In the genomic region with DNA sequence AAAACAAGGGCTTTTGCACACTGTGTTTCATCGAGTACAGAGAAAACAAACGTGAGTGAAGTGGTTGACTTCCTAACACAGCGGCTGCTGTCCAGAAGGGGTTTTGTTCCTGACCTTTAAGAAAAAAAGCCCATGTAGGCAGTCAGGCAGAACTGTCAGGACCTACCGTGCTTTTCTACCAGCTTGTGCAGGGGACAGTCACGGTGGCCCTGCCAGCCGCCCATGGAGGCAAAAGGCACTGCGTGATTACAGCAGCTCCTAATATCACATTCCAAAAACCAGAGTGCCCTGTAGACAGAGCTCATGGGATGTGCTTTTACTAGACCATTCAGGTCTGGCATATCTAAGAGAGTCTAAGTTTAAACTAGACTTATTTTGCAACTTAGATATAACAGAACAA, we compare ENCODE assay signal across 13 cellular contexts. TPM values are rescaled to one million over a fixed set of nuclear protein-coding genes. Genes with fewer than 3 reads are reported as not detected.
DNase-seq lines count a peak whose midpoint lies in the region; ATAC-seq and TF ChIP-seq lines count a peak whose summit lies in the region.
"Had no signal": no experiment of that assay in that cellular context is flagged by ENCODE, and none has a peak within 500 bp of the region (broad histone marks: within the 10 kb centered on the region; RNA-seq: fewer than 3 reads in every experiment).

No MANE protein-coding gene starts in this region.

- intact Hi-C loops in left ventricle myocardium inferior (cut with micrococcal nuclease) (no loop called here), Right ventricle myocardium inferior (cut with DNase I) (no loop called here), natural killer cell (cut with micrococcal nuclease) (no loop called here), upper lobe of right lung (cut with DNase I) (no loop called here), OCI-LY7 (cut with micrococcal nuclease; ENCODE audit: unreplicated experiment) (no loop called here)

- CTCF ChIA-PET in OCI-LY7 (lab: Charles Lee; ENCODE audit: unreplicated experiment), result no interaction called here

- peak overlapping the region; percentile 84 for H3K27ac Mint-ChIP-seq in activated T-helper 17 cell treated with anti-CD3 and anti-CD28 coated beads, Interleukin-2, amount 50 U/mL, for 72 hours
- H3K27ac Mint-ChIP-seq in natural killer cell, result peak overlapping the region; percentile 75 to 89

- DNase-seq in left ventricle myocardium inferior (no peak), Right ventricle myocardium inferior (ENCODE audit: missing footprints) (no peak), natural killer cell (no peak), upper lobe of right lung (no peak), C1 segment of cervical spinal cord (lab: John Stamatoyannopoulos, UW) (no peak), OCI-LY7 (ENCODE audit: low spot score) (no peak)
- DNase-seq: IMR-90; NCI-H146; NCI-H748 treated with DMSO at 0.1 percent for 48 hours; stimulated activated CD4-positive, alpha-beta T cell treated with anti-CD3 and anti-CD28 coated beads, Interleukin-15, amount 100 ng/mL, for 24 hours had no signal

- peaks cover 87% of the 10 kb centered on the region for H3K36me3 ChIP-seq in left ventricle myocardium inferior
- H3K36me3 ChIP-seq in upper lobe of right lung, result peaks cover 85% of the 10 kb centered on the region
- peaks cover 90% of the 10 kb centered on the region for H3K36me3 ChIP-seq in OCI-LY7 (ENCODE audit: insufficient read depth, low read length)

- H3K4me2 ChIP-seq in OCI-LY7 (ENCODE audit: low read length), result no peak overlapping the region

- no peaks in the 10 kb centered on the region for H3K79me2 ChIP-seq in OCI-LY7 (ENCODE audit: insufficient read depth, low read depth, low read length)
- H3K79me2 ChIP-seq: parathyroid adenoma had no signal

- no peaks in the 10 kb centered on the region for H3K9me2 ChIP-seq in OCI-LY7 (ENCODE audit: insufficient read depth, low read length)

- H3K27me3 ChIP-seq in left ventricle myocardium inferior (ENCODE audit: low read depth) (no peaks in the 10 kb centered on the region), upper lobe of right lung (no peaks in the 10 kb centered on the region)

- BruUV-seq in OCI-LY7 (replicated peaks; lab: Mats Ljungman, UMichigan), result no TSS peak

- peaks cover 33% of the 10 kb centered on the region for H3K4me1 Mint-ChIP-seq in activated T-helper 17 cell treated with anti-CD3 and anti-CD28 coated beads, Interleukin-2, amount 50 U/mL, for 72 hours
- H3K4me1 Mint-ChIP-seq in natural killer cell, result peaks cover 23 to 36% of the 10 kb centered on the region in 2 donors

- H3K27me3 Mint-ChIP-seq in activated T-helper 17 cell treated with anti-CD3 and anti-CD28 coated beads, Interleukin-2, amount 50 U/mL, for 72 hours, result no peaks in the 10 kb centered on the region
- H3K27me3 Mint-ChIP-seq in natural killer cell (ENCODE audit: low read depth in 2 of 2), result no peaks in the 10 kb centered on the region

- POLR2A ChIA-PET in OCI-LY7 (lab: Charles Lee), result no interaction called here

- no peaks in the 10 kb centered on the region for H3K9me3 ChIP-seq in left ventricle myocardium inferior (replicated peaks)
- H3K9me3 ChIP-seq in upper lobe of right lung, result no peaks in the 10 kb centered on the region
- H3K9me3 ChIP-seq in OCI-LY7 (ENCODE audit: low read length), result no peaks in the 10 kb centered on the region

- H3K27ac ChIP-seq in left ventricle myocardium inferior (replicated peaks), result peak overlapping the region; percentile 73
- H3K27ac ChIP-seq in upper lobe of right lung, result peak overlapping the region; percentile 56
- no peak overlapping the region for H3K27ac ChIP-seq in OCI-LY7 (ENCODE audit: low read depth, low read length, poor library complexity, severe bottlenecking)
- H3K27ac ChIP-seq: parathyroid adenoma had no signal

- peaks cover 99% of the 10 kb centered on the region for H3K36me3 Mint-ChIP-seq in activated T-helper 17 cell treated with anti-CD3 and anti-CD28 coated beads, Interleukin-2, amount 50 U/mL, for 72 hours (ENCODE audit: low read depth)
- H3K36me3 Mint-ChIP-seq in natural killer cell, result peaks cover 30% of the 10 kb centered on the region

- TF ChIP-seq CTCF in left ventricle myocardium inferior (IDR thresholded peaks at IDR 0.05; ENCODE audit: borderline replicate concordance) (no peak), natural killer cell (IDR thresholded peaks at IDR 0.05) (no peak), upper lobe of right lung (IDR thresholded peaks at IDR 0.05) (no peak), OCI-LY7 (conservative IDR thresholded peaks at IDR 0.05; ENCODE audit: low read length) (no peak)

- H3K4me1 ChIP-seq in left ventricle myocardium inferior, result peaks cover 42% of the 10 kb centered on the region
- H3K4me1 ChIP-seq in upper lobe of right lung, result peaks cover 29% of the 10 kb centered on the region
- peaks cover 6% of the 10 kb centered on the region for H3K4me1 ChIP-seq in OCI-LY7 (ENCODE audit: insufficient read depth, low read length, poor library complexity, severe bottlenecking)
- H3K4me1 ChIP-seq: parathyroid adenoma had no signal

- H3K4me3 ChIP-seq in left ventricle myocardium inferior, result peak overlapping the region; percentile 23
- H3K4me3 ChIP-seq in upper lobe of right lung, result no peak overlapping the region
- H3K4me3 ChIP-seq in OCI-LY7 (ENCODE audit: low read depth, low read length, poor library complexity, severe bottlenecking), result no peak overlapping the region

- no peaks in the 10 kb centered on the region for H4K20me1 ChIP-seq in OCI-LY7 (ENCODE audit: insufficient read depth, low read length)

- peak overlapping the region; percentile 95 for H3K4me3 Mint-ChIP-seq in activated T-helper 17 cell treated with anti-CD3 and anti-CD28 coated beads, Interleukin-2, amount 50 U/mL, for 72 hours
- peak overlapping the region; percentile 66 for H3K4me3 Mint-ChIP-seq in natural killer cell

- H2AFZ ChIP-seq in OCI-LY7 (ENCODE audit: low read length), result no peak overlapping the region
- H2AFZ ChIP-seq: parathyroid adenoma had no signal

- no peaks in the 10 kb centered on the region for H3K9me3 Mint-ChIP-seq in activated T-helper 17 cell treated with anti-CD3 and anti-CD28 coated beads, Interleukin-2, amount 50 U/mL, for 72 hours
- H3K9me3 Mint-ChIP-seq in natural killer cell, result no peaks in the 10 kb centered on the region

- ATAC-seq in Right ventricle myocardium inferior (no peak), natural killer cell (peak in 1 of 3 donors; percentile 0), upper lobe of right lung (no peak), GM18519 (IDR thresholded peaks at IDR 0.05; ENCODE audit: low FRiP score, unreplicated experiment) (no peak)
- no peak for ATAC-seq in activated T-helper 17 cell treated with anti-CD3 and anti-CD28 coated beads, Interleukin-2, amount 50 U/mL, for 72 hours (replicated peaks)

RNA-seq across cellular contexts. Expression of gene TNFAIP3, which starts 12.2 kb away (rescaled TPM):
- total RNA-seq in left ventricle myocardium inferior (7.0 TPM), Right ventricle myocardium inferior (6.8 TPM), natural killer cell (1,000 to 10,000 TPM; 1,163 to 1,298 (median 1,241) TPM), upper lobe of right lung (45.9 TPM), OCI-LY7 (2022) (23.6 and 28.3 TPM in 2 replicates)
- total RNA-seq in activated T-helper 17 cell treated with anti-CD3 and anti-CD28 coated beads, Interleukin-2, amount 50 U/mL, for 72 hours, result 100 to 1,000 TPM; 254 to 663 TPM
- 7.0 and 8.8 TPM in 2 replicates for total RNA-seq in OCI-LY7 (2014; rRNA removed; shearing (Covaris generic))
